ENCODE assay signal across 8 cellular contexts in the genomic region with DNA sequence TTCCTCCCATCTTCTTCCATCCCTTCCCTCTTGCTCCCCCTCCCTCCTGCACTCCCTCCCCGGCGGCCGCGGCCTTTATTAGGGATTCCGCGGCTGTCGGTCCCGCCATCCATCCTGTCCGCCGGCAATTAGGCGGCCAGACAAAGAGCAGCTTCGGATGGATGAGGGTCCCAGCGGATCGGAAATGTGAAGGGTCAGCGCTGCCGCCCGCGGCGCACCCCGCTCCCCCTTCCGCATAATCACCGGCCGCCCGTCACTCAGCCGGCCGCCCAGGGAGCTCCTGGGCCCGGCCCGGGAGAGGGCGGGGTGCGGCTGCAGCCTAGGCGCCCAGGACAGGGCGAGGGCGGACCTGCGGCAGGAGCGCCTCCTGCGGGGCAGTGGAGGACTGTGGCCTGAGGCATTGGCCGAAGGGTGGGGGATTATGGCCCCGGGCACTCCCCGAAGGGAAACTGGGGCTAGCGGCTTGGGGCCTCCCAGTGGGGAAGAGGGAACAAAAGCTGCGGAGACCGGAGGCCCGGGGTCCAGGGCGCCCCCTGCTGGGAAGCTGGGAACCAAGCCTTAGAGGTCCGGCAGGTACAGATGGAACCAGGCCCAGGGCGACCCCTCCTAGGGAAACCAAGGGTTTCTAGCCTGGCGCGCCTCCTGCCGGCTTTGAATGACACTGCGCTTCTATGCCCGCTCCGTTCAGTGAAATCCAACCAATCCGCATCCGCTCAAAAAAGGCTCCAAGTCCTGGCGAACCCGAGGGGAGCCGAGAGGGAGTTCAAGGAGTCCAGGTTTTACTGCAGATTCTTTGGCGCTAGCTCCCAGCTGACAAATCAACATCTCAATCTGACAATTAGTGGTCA. TPM values are rescaled to one million over a fixed set of nuclear protein-coding genes. Genes with fewer than 3 reads are reported as not detected.
DNase-seq lines count a peak whose midpoint lies in the region; ATAC-seq and TF ChIP-seq lines count a peak whose summit lies in the region.

No MANE protein-coding gene starts in this region.

- peak overlapping the region; percentile 31 for H3K9ac ChIP-seq in neural cell (ENCODE audit: low read length)

- H4K20me1 ChIP-seq in neural cell (ENCODE audit: insufficient read depth): no peaks in the 10 kb centered on the region

- H3K27ac Mint-ChIP-seq in CD4-positive, CD25-positive, alpha-beta regulatory T cell: peak overlapping the region in 1 of 3 donors; percentile 63
- H3K27ac Mint-ChIP-seq in stimulated activated naive CD8-positive, alpha-beta T cell treated with anti-CD3 and anti-CD28 coated beads, Interleukin-15, Interleukin-2, amounts not matched to agents 100 ng/mL and 50 ng/mL, for 24 hours: no peak overlapping the region

- DNase-seq in CD4-positive, CD25-positive, alpha-beta regulatory T cell: peak; percentile 52 to 77 (median 60)
- DNase-seq in KG1 (lab: John Stamatoyannopoulos, UW): peak; percentile 62
- peak; percentile 86 for DNase-seq in RPMI8226
- peak; percentile 68 for DNase-seq in activated T-helper 9 cell treated with anti-CD3 and anti-CD28 coated beads, Interleukin-2, amount 50 U/mL, for 16 hours (ENCODE audit: low read depth)
- peak; percentile 59 for DNase-seq in fibroblast of the conjunctiva (ENCODE audit: low read depth)

- no peaks in the 10 kb centered on the region for H3K9me3 ChIP-seq in CD4-positive, CD25-positive, alpha-beta regulatory T cell (ENCODE audit: control insufficient read depth in 2 of 2, low read length in 2 of 2)
- no peaks in the 10 kb centered on the region for H3K9me3 ChIP-seq in neural cell (ENCODE audit: low read length)

- H3K4me2 ChIP-seq in neural cell (ENCODE audit: low read length): peak overlapping the region; percentile 48

- TF ChIP-seq CTCF in neural cell (IDR thresholded peaks at IDR 0.05; ENCODE audit: poor library complexity, severe bottlenecking): peak; percentile 85

- peak overlapping the region; percentile 74 to 79 (median 77) for H3K4me3 Mint-ChIP-seq in CD4-positive, CD25-positive, alpha-beta regulatory T cell
- H3K4me3 Mint-ChIP-seq in stimulated activated naive CD8-positive, alpha-beta T cell treated with anti-CD3 and anti-CD28 coated beads, Interleukin-15, Interleukin-2, amounts not matched to agents 100 ng/mL and 50 ng/mL, for 24 hours: peak overlapping the region; percentile 56

- peak overlapping the region; percentile 40 for H3K4me3 ChIP-seq in CD4-positive, CD25-positive, alpha-beta regulatory T cell (ENCODE audit: low read depth, low read length)
- H3K4me3 ChIP-seq in neural cell (ENCODE audit: low read length): peak overlapping the region; percentile 60

- peaks cover 83% of the 10 kb centered on the region for H3K27me3 Mint-ChIP-seq in CD4-positive, CD25-positive, alpha-beta regulatory T cell
- peaks cover 72% of the 10 kb centered on the region for H3K27me3 Mint-ChIP-seq in stimulated activated naive CD8-positive, alpha-beta T cell treated with anti-CD3 and anti-CD28 coated beads, Interleukin-15, Interleukin-2, amounts not matched to agents 100 ng/mL and 50 ng/mL, for 24 hours

- no peaks in the 10 kb centered on the region for H3K79me2 ChIP-seq in neural cell (replicated peaks; ENCODE audit: insufficient read depth, low read length)

- H3K27me3 ChIP-seq in CD4-positive, CD25-positive, alpha-beta regulatory T cell (ENCODE audit: control insufficient read depth, insufficient read depth, low read length): peaks cover 37% of the 10 kb centered on the region
- peaks cover 91% of the 10 kb centered on the region for H3K27me3 ChIP-seq in neural cell (ENCODE audit: insufficient read depth, low read depth, low read length)

- H3K9me2 ChIP-seq in neural cell (ENCODE audit: insufficient read depth, low read length): no peaks in the 10 kb centered on the region

- H3K4me1 ChIP-seq in CD4-positive, CD25-positive, alpha-beta regulatory T cell (ENCODE audit: control insufficient read depth, insufficient read depth, low read length, poor library complexity, severe bottlenecking): peaks cover 52% of the 10 kb centered on the region

- H3K9me3 Mint-ChIP-seq in CD4-positive, CD25-positive, alpha-beta regulatory T cell: peaks cover 0 to 1% (median 0%) of the 10 kb centered on the region in 7 donors
- no peaks in the 10 kb centered on the region for H3K9me3 Mint-ChIP-seq in stimulated activated naive CD8-positive, alpha-beta T cell treated with anti-CD3 and anti-CD28 coated beads, Interleukin-15, Interleukin-2, amounts not matched to agents 100 ng/mL and 50 ng/mL, for 24 hours

- peaks cover 11 to 59% (median 21%) of the 10 kb centered on the region in 4 donors for H3K4me1 Mint-ChIP-seq in CD4-positive, CD25-positive, alpha-beta regulatory T cell
- H3K4me1 Mint-ChIP-seq in stimulated activated naive CD8-positive, alpha-beta T cell treated with anti-CD3 and anti-CD28 coated beads, Interleukin-15, Interleukin-2, amounts not matched to agents 100 ng/mL and 50 ng/mL, for 24 hours (ENCODE audit: low read depth): peaks cover 45% of the 10 kb centered on the region

- no peak overlapping the region for H3K27ac ChIP-seq in CD4-positive, CD25-positive, alpha-beta regulatory T cell (ENCODE audit: insufficient read depth, low read length, poor library complexity, severe bottlenecking)
- no peak overlapping the region for H3K27ac ChIP-seq in neural cell (ENCODE audit: low read length)

- TF ChIP-seq EP300 in neural cell (conservative IDR thresholded peaks at IDR 0.05; ENCODE audit: poor library complexity, severe bottlenecking): no peak

- ATAC-seq in CD4-positive, CD25-positive, alpha-beta regulatory T cell (ENCODE audit: low read depth in 2 of 2): peak; percentile 62 to 64
- ATAC-seq in GM21381 (IDR thresholded peaks at IDR 0.05; ENCODE audit: unreplicated experiment): peak; percentile 49

- H3K36me3 ChIP-seq in CD4-positive, CD25-positive, alpha-beta regulatory T cell (ENCODE audit: control insufficient read depth, insufficient read depth, low read length): no peaks in the 10 kb centered on the region
- H3K36me3 ChIP-seq in neural cell (ENCODE audit: insufficient read depth, low read length): no peaks in the 10 kb centered on the region

- no peaks in the 10 kb centered on the region for H3F3A ChIP-seq in neural cell (ENCODE audit: insufficient read depth, low read length, poor library complexity, severe bottlenecking)

- H3K36me3 Mint-ChIP-seq in CD4-positive, CD25-positive, alpha-beta regulatory T cell: no peaks in the 10 kb centered on the region
- H3K36me3 Mint-ChIP-seq in stimulated activated naive CD8-positive, alpha-beta T cell treated with anti-CD3 and anti-CD28 coated beads, Interleukin-15, Interleukin-2, amounts not matched to agents 100 ng/mL and 50 ng/mL, for 24 hours (ENCODE audit: low read depth): no peaks in the 10 kb centered on the region

- H2AFZ ChIP-seq in neural cell (ENCODE audit: low read depth, low read length): no peak overlapping the region

- TF ChIP-seq RAD21 in neural cell (conservative IDR thresholded peaks at IDR 0.05): peak; percentile 56

TF ChIP-seq in neural cell, 6 proteins besides CTCF, POLR2A, EP300 and RAD21:
- TF ChIP-seq SMC3 (conservative IDR thresholded peaks at IDR 0.05; ENCODE audit: poor library complexity): peak; percentile 62
- no peak for TF ChIP-seq TAF1 (IDR thresholded peaks at IDR 0.05; ENCODE audit: low read depth)
- TF ChIP-seq POLR2AphosphoS5 (IDR thresholded peaks at IDR 0.05): no peak
- TF ChIP-seq EZH2 (IDR thresholded peaks at IDR 0.05; ENCODE audit: borderline replicate concordance, insufficient read depth, low read length, poor library complexity, severe bottlenecking): no peak

RNA-seq across cellular contexts. Expression of a gene that starts 4.4 kb away (rescaled TPM):
- total RNA-seq in CD4-positive, CD25-positive, alpha-beta regulatory T cell: not detected
- polyA plus RNA-seq in CD4-positive, CD25-positive, alpha-beta regulatory T cell: not detected
- 0.54 and 1.1 TPM in 2 replicates for polyA plus RNA-seq in neural cell
- 0.46 and 0.49 TPM in 2 replicates for polyA minus RNA-seq in neural cell

RNA-seq across cellular contexts. Expression of a gene that starts 5.3 kb away (rescaled TPM):
- total RNA-seq in CD4-positive, CD25-positive, alpha-beta regulatory T cell: not detected
- not detected for polyA plus RNA-seq in CD4-positive, CD25-positive, alpha-beta regulatory T cell
- polyA plus RNA-seq in neural cell: 13.7 and 15.4 TPM in 2 replicates
- polyA minus RNA-seq in neural cell: 7.4 and 8.0 TPM in 2 replicates

RNA-seq across cellular contexts. Expression of a gene that starts 19.2 kb away (rescaled TPM):
- 2.0 TPM for total RNA-seq in CD4-positive, CD25-positive, alpha-beta regulatory T cell
- polyA plus RNA-seq in CD4-positive, CD25-positive, alpha-beta regulatory T cell: 1 to 10 TPM; 2.8 to 8.8 (median 4.9) TPM
- polyA plus RNA-seq in neural cell: 0.26 and 1.3 TPM in 2 replicates
- polyA minus RNA-seq in neural cell: 1.9 TPM in 1 of 2 replicates, not detected in the other

RNA-seq across cellular contexts. Expression of a gene that starts 25.0 kb away (rescaled TPM):
- 5.5 TPM for total RNA-seq in CD4-positive, CD25-positive, alpha-beta regulatory T cell
- 1 to 10 TPM; 2.4 to 4.8 (median 3.6) TPM for polyA plus RNA-seq in CD4-positive, CD25-positive, alpha-beta regulatory T cell
- polyA plus RNA-seq in neural cell: 55.4 and 58.4 TPM in 2 replicates
- 68.4 and 85.8 TPM in 2 replicates for polyA minus RNA-seq in neural cell

RNA-seq across cellular contexts. Expression of a gene that starts 47.3 kb away (rescaled TPM):
- not detected for total RNA-seq in CD4-positive, CD25-positive, alpha-beta regulatory T cell
- under 1 TPM in 1 of 4 donors, not detected in 3; 0.24 TPM for polyA plus RNA-seq in CD4-positive, CD25-positive, alpha-beta regulatory T cell
- polyA plus RNA-seq in neural cell: not detected in 2 replicates
- polyA minus RNA-seq in neural cell: not detected in 2 replicates

Comparison
In these comparisons a context has a peak if more than half of its experiments do, and no peak if none do; other contexts are left out.
1. RNA of a gene that starts 5.3 kb away (polyA plus RNA-seq): 13.7 to 15.4 TPM in neural cell; not detected in CD4-positive, CD25-positive, alpha-beta regulatory T cell; every median in the first group is over 10 times any median in the second.
2. Peak in every context shown above with its lines, with median percentiles within 50 percentile points of each other: DNase-seq.